ENCODE assay signal across 8 cellular contexts in the genomic region with DNA sequence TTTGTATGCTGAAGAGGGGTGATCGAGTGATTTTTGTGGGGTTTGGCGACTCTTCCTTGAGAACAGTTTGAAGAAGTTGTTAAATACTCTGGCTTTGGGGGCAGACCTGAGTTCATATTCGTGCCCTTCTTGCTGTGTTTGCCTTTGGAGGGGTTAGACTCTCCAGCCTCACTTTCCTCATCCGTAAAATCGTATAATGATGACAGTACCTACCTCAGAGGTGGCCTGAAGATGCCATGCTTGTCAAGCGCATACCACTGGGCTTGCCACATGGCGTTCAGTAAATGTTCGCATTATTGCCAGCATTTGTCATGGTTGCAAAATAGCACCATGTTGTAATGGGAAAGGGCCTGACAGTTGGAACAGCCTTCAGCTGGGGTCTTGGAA. TPM values are rescaled to one million over a fixed set of nuclear protein-coding genes. Genes with fewer than 3 reads are reported as not detected.
A peak's percentile ranks its signal among the peaks of the same experiment; 100 is the strongest.
DNase-seq lines count a peak whose midpoint lies in the region; ATAC-seq and TF ChIP-seq lines count a peak whose summit lies in the region.

No MANE protein-coding gene starts in this region.

- H2BK120ac ChIP-seq in IMR-90 (ENCODE audit: low read depth, low read length), result peak overlapping the region; percentile 29

- TF ChIP-seq RAD21 in IMR-90 (IDR thresholded peaks at IDR 0.05; ENCODE audit: low read length), result no peak

- H4K5ac ChIP-seq in IMR-90 (ENCODE audit: low read depth, low read length), result no peak overlapping the region

- H2BK5ac ChIP-seq in IMR-90 (ENCODE audit: low read depth, low read length, poor library complexity, severe bottlenecking), result peak overlapping the region; percentile 65

- H3K4me1 ChIP-seq in IMR-90 (ENCODE audit: control insufficient read depth, insufficient read depth, low read length) (peaks cover 3% of the 10 kb centered on the region), endocrine pancreas (ENCODE audit: control insufficient read depth, insufficient read depth, low read length) (no peaks in the 10 kb centered on the region), vagina (peaks cover 42% of the 10 kb centered on the region)

- H3K27ac ChIP-seq in IMR-90 (ENCODE audit: insufficient read depth, low read length), result peak overlapping the region; percentile 78
- peak overlapping the region; percentile 92 for H3K27ac ChIP-seq in vagina

- peak overlapping the region; percentile 3 for H2AK9ac ChIP-seq in IMR-90 (replicated peaks; ENCODE audit: low read depth, low read length, poor library complexity)

- TF ChIP-seq CTCF in BJ (IDR thresholded peaks at IDR 0.05; ENCODE audit: insufficient read depth, low read depth, low read length) (no peak), IMR-90 (conservative IDR thresholded peaks at IDR 0.05; ENCODE audit: low read depth, low read length) (no peak), WI38 (IDR thresholded peaks at IDR 0.05; ENCODE audit: low read depth, low read length) (no peak), vagina (IDR thresholded peaks at IDR 0.05) (no peak), GM13976 (IDR thresholded peaks at IDR 0.05; ENCODE audit: borderline replicate concordance, control extremely low read depth, extremely low read depth, insufficient read depth, missing control alignments) (no peak)

- H4K20me1 ChIP-seq in IMR-90 (ENCODE audit: insufficient read depth, low read length), result peaks cover 56% of the 10 kb centered on the region

- H3K4me3 ChIP-seq in BJ (ENCODE audit: low read depth, low read length) (peak overlapping the region; percentile 77), IMR-90 (ENCODE audit: insufficient read depth, low read depth, low read length) (peak overlapping the region; percentile 91), WI38 (ENCODE audit: low read depth, low read length) (peak overlapping the region; percentile 90), endocrine pancreas (ENCODE audit: control insufficient read depth, insufficient read depth, low read length) (peak overlapping the region; percentile 89), vagina (peak overlapping the region; percentile 64 to 82)

- BruUV-seq in IMR-90 (replicated peaks; lab: Mats Ljungman, UMichigan), result TSS peak; percentile 42

- POLR2A ChIA-PET in BJ (lab: Charles Lee), result interaction anchor here (1.0 kb wide), 1 partner anchor 114 kb away, joined by 6 read pairs; no protein-coding TSS in a partner anchor
- POLR2A ChIA-PET in IMR-90 (lab: Charles Lee; ENCODE audit: unreplicated experiment), result interaction anchor here (0.6 kb wide), 1 partner anchor 34 kb away, joined by 11 read pairs; no protein-coding TSS in a partner anchor

- peak overlapping the region in 1 of 2 experiments; percentile 22; a peak in 1 of 4 replicates for H4K8ac ChIP-seq in IMR-90 (ENCODE audit: low read depth in 2 of 2, low read length in 2 of 2)

- peaks cover 0 to 23% of the 10 kb centered on the region in 2 experiments; a peak in 2 of 4 replicates for H3K79me1 ChIP-seq in IMR-90 (ENCODE audit: low read depth in 1 of 2, low read length in 2 of 2)

- H2BK20ac ChIP-seq in IMR-90 (ENCODE audit: low read depth, low read length), result no peak overlapping the region

- 13% methylated on average over 3 of the region's 8 CpGs; no CpG with 5 or more reads in 1 of the 2 experiments for WGBS in IMR-90 (ENCODE audit: extremely low coverage in 2 of 2, insufficient read length in 1 of 2), 2 experiments

- peak overlapping the region; percentile 5; the same call in 1 of the 2 replicates for H4K91ac ChIP-seq in IMR-90 (ENCODE audit: insufficient read depth, low read depth, low read length)

- DNase-seq in BJ (ENCODE audit: low read depth) (peak; percentile 35), IMR-90 (peak; percentile 71), mucosa of gallbladder (ENCODE audit: low spot score) (peak; percentile 17), vagina (ENCODE audit: extremely low spot score in 2 of 2) (no peak), GM13976 (ENCODE audit: low spot score) (no peak)

- no peaks in the 10 kb centered on the region for H3K36me3 ChIP-seq in BJ (ENCODE audit: control insufficient read depth, insufficient read depth, low read length)
- H3K36me3 ChIP-seq in IMR-90 (ENCODE audit: control insufficient read depth, insufficient read depth, low read length), result no peaks in the 10 kb centered on the region
- no peaks in the 10 kb centered on the region for H3K36me3 ChIP-seq in endocrine pancreas (ENCODE audit: control insufficient read depth, insufficient read depth, low read length)
- H3K36me3 ChIP-seq in vagina, result no peaks in the 10 kb centered on the region

- TF ChIP-seq POLR2A in IMR-90 (IDR thresholded peaks at IDR 0.05; ENCODE audit: low read depth, low read length) (no peak; the same call in 1 of the 2 replicates), vagina (IDR thresholded peaks at IDR 0.05) (no peak)

- H3K56ac ChIP-seq in IMR-90 (ENCODE audit: extremely low read depth, insufficient read depth, low read length), result peak overlapping the region; percentile 89; the same call in 1 of the 2 replicates

- ATAC-seq in IMR-90 (ENCODE audit: low read depth), result no peak; the same call in 1 of the 2 replicates
- ATAC-seq in GM19328 (IDR thresholded peaks at IDR 0.05; ENCODE audit: unreplicated experiment), result no peak

- H3K9me3 ChIP-seq in IMR-90 (ENCODE audit: control insufficient read depth, insufficient read depth, low read length) (no peaks in the 10 kb centered on the region), endocrine pancreas (ENCODE audit: control insufficient read depth, low read length) (no peaks in the 10 kb centered on the region), vagina (no peaks in the 10 kb centered on the region)

- 0 out of 2 replicates have a peak, but pooled peaks cover 5% of the 10 kb centered on the region for H3K9me1 ChIP-seq in IMR-90 (ENCODE audit: insufficient read depth, low read length)

- in situ Hi-C loops in IMR-90 (cut with MboI; ENCODE audit: low sequenced_read_pairs) (loop anchor here (5.0 kb wide), 2 partner anchors 118 to 253 kb away; no protein-coding TSS in a partner anchor), GM13976 (cut with MboI; ENCODE audit: low sequenced_read_pairs, unreplicated experiment) (loop anchor here (10.0 kb wide), 2 partner anchors 111 to 251 kb away; no protein-coding TSS in a partner anchor)

- peak overlapping the region; percentile 0 for H2AFZ ChIP-seq in IMR-90 (replicated peaks; ENCODE audit: low read length, poor library complexity)

- intact Hi-C loops in IMR-90 (cut with micrococcal nuclease), result loop anchor here (10.0 kb wide), 1 partner anchor 649 kb away; the partner anchor contains the start of genes MRPL32 and PSMA2
- intact Hi-C loops in vagina (cut with DNase I), result loop anchor here (5.0 to 10.0 kb wide), 3 partner anchors 61 to 251 kb away; no protein-coding TSS in a partner anchor

- peak overlapping the region; percentile 76 for H3K4me2 ChIP-seq in IMR-90 (ENCODE audit: low read depth, low read length)

- H3K18ac ChIP-seq in IMR-90 (ENCODE audit: low read depth, low read length), result peak overlapping the region; percentile 1; the same call in 1 of the 2 replicates

- H3K9ac ChIP-seq in IMR-90 (ENCODE audit: low read depth, low read length) (peak overlapping the region; percentile 54), endocrine pancreas (ENCODE audit: control insufficient read depth, insufficient read depth, low read length) (peak overlapping the region; percentile 99)

- H3K14ac ChIP-seq in IMR-90 (replicated peaks; ENCODE audit: low read depth, low read length), result peak overlapping the region; percentile 62

- peak overlapping the region; percentile 80 for H3K23ac ChIP-seq in IMR-90 (ENCODE audit: low read depth, low read length)

- dilution Hi-C loops in IMR-90 (cut with HindIII; ENCODE audit: low sequenced_read_pairs, unreplicated experiment), result no loop called here

- H2AK5ac ChIP-seq in IMR-90 (ENCODE audit: low read depth, low read length), result peak overlapping the region; percentile 5

- CTCF ChIA-PET in BJ (lab: Yijun Ruan, JAX) (interaction anchor here (0.7 to 10.0 kb wide), 10 partner anchors 7 to 254 kb away, joined by 3 to 346 read pairs (median 4); no protein-coding TSS in a partner anchor), IMR-90 (lab: Yijun Ruan, JAX) (interaction anchor here (1.3 to 1.5 kb wide), 2 partner anchors 114 to 116 kb away, joined by 5 to 13 read pairs; no protein-coding TSS in a partner anchor)

- no peak overlapping the region for H2BK15ac ChIP-seq in IMR-90 (ENCODE audit: low read depth, low read length)

- H3K27me3 ChIP-seq in BJ (ENCODE audit: control insufficient read depth, insufficient read depth, low read length), result 0 out of 2 replicates have a peak, but pooled peaks cover 2% of the 10 kb centered on the region
- H3K27me3 ChIP-seq in IMR-90 (ENCODE audit: control insufficient read depth, insufficient read depth, low read length), result peaks cover 2% of the 10 kb centered on the region; the same call in 1 of the 2 replicates
- no peaks in the 10 kb centered on the region for H3K27me3 ChIP-seq in endocrine pancreas (ENCODE audit: control insufficient read depth, insufficient read depth, low read length)
- H3K27me3 ChIP-seq in vagina, result no peaks in the 10 kb centered on the region

- H3K4ac ChIP-seq in IMR-90 (ENCODE audit: low read depth, low read length), result peak overlapping the region; percentile 57

TF ChIP-seq in IMR-90, 13 proteins besides CTCF, POLR2A, EP300 and RAD21 (continues in another document):
- TF ChIP-seq SMC3 (IDR thresholded peaks at IDR 0.05; ENCODE audit: low read depth, low read length) (no peak), NFE2L2 (IDR thresholded peaks at IDR 0.05; ENCODE audit: low read depth, low read length) (no peak), BHLHE40 (IDR thresholded peaks at IDR 0.05; ENCODE audit: low read depth, low read length) (no peak), CHD1 (IDR thresholded peaks at IDR 0.05; ENCODE audit: low read depth, low read length) (no peak), RCOR1 (IDR thresholded peaks at IDR 0.05; ENCODE audit: insufficient replicate concordance, low read length) (no peak), RFX5 (IDR thresholded peaks at IDR 0.05; ENCODE audit: low read depth, low read length) (no peak), FOS (IDR thresholded peaks at IDR 0.05; ENCODE audit: low read depth, low read length) (no peak), MXI1 (IDR thresholded peaks at IDR 0.05; ENCODE audit: borderline replicate concordance, low read depth, low read length) (peak; percentile 99)
- TF ChIP-seq, protein P1, sequence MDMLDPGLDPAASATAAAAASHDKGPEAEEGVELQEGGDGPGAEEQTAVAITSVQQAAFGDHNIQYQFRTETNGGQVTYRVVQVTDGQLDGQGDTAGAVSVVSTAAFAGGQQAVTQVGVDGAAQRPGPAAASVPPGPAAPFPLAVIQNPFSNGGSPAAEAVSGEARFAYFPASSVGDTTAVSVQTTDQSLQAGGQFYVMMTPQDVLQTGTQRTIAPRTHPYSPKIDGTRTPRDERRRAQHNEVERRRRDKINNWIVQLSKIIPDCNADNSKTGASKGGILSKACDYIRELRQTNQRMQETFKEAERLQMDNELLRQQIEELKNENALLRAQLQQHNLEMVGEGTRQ (IDR thresholded peaks at IDR 0.05; ENCODE audit: low read depth, low read length), result no peak

RNA-seq across cellular contexts. Expression of gene STK17A, which starts 1.3 kb away (rescaled TPM):
- polyA plus RNA-seq in BJ (2011; rRNA removed) (12.3 and 26.5 TPM in 2 replicates), IMR-90 (2012; rRNA removed) (30.6 and 40.5 TPM in 2 replicates)
- polyA minus RNA-seq in BJ (2011; rRNA and poly(A)+ RNA removed), result 6.4 and 10.3 TPM in 2 replicates
- total RNA-seq in IMR-90 (2012; rRNA removed) (50.5 and 81.9 TPM in 2 replicates), mucosa of gallbladder (16.1 TPM), vagina (16.7 TPM)
- polyA plus RNA-seq in IMR-90 (2012; cell fraction: cytosol; rRNA removed), result 8.4 and 11.5 TPM in 2 replicates
- polyA plus RNA-seq in IMR-90 (2012; cell fraction: nucleus; rRNA removed; ENCODE audit: low replicate concordance), result 9.1 and 33.6 TPM in 2 replicates

Comparison
In these comparisons a context has a peak if more than half of its experiments do, and no peak if none do; other contexts are left out.
1. DNase-seq: peak in BJ (single experiment), IMR-90 (single experiment) and mucosa of gallbladder (single experiment); none in vagina (0 of 2) and GM13976 (single experiment).
2. Peak in every context shown above with its lines, with median percentiles within 50 percentile points of each other: H3K4me3 ChIP-seq.